In the genomic region with DNA sequence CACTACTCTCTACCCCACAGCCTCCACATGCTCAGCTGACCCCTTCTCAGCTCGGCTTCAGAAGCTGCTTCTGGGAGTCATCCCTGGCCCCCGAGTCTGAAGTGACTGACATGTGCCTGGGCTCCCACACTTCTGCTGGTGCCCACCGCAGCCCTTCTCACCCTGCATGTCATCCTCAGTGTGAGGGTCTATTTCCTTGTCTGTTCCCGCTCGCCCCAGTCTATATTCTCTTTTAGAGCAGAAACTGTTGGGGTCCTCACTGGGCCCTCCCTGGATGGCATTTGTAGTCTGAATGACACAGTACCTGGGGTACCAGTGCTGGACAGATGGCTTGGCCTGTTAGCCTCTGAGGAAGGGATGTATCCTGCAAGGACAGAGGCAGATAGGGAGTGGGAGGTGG, we compare ENCODE assay signal across 18 cellular contexts. TPM values are rescaled to one million over a fixed set of nuclear protein-coding genes. Genes with fewer than 3 reads are reported as not detected.
A peak's percentile ranks its signal among the peaks of the same experiment; 100 is the strongest.
DNase-seq lines count a peak whose midpoint lies in the region; TF ChIP-seq lines count a peak whose summit lies in the region.
"Had no signal": no experiment of that assay in that cellular context is flagged by ENCODE, and none has a peak within 500 bp of the region (broad histone marks: within the 10 kb centered on the region; RNA-seq: fewer than 3 reads in every experiment).

No MANE protein-coding gene starts in this region.

- no peak overlapping the region for H3K9ac ChIP-seq in neural progenitor cell
- H3K9ac ChIP-seq: parathyroid adenoma had no signal

- TF ChIP-seq CTCF in neural progenitor cell (IDR thresholded peaks at IDR 0.05) = no peak

- H3K9me3 ChIP-seq in neural progenitor cell (ENCODE audit: low read depth) = no peaks in the 10 kb centered on the region
- H3K9me3 ChIP-seq: left lung, upper lobe of right lung had no signal

- no peaks in the 10 kb centered on the region for H3K36me3 ChIP-seq in neural progenitor cell
- H3K36me3 ChIP-seq: left lung, upper lobe of right lung had no signal

- peaks cover 76% of the 10 kb centered on the region for H3K4me1 Mint-ChIP-seq in activated T-cell treated with anti-CD3 and anti-CD28 coated beads, Interleukin-2, amount 50 U/mL, for 24 hours (ENCODE audit: low read depth)
- peaks cover 76% of the 10 kb centered on the region for H3K4me1 Mint-ChIP-seq in activated T-helper 1 cell treated with anti-CD3 and anti-CD28 coated beads, Interleukin-12 subunit alpha, Interleukin-12 subunit beta, Interleukin-2, Interleukin-4 antibody, amounts not matched to agents 30 ng/mL and 10 ng/mL and 1 ng/mL, durations not matched to agents 14 hours and 24 hours and 36 hours (ENCODE audit: low read depth)
- peaks cover 11% of the 10 kb centered on the region for H3K4me1 Mint-ChIP-seq in neural progenitor cell

- H3K9me3 Mint-ChIP-seq in activated T-cell treated with anti-CD3 and anti-CD28 coated beads, Interleukin-2, amount 50 U/mL, for 24 hours = no peaks in the 10 kb centered on the region
- H3K9me3 Mint-ChIP-seq in activated T-helper 1 cell treated with anti-CD3 and anti-CD28 coated beads, Interleukin-12 subunit alpha, Interleukin-12 subunit beta, Interleukin-2, Interleukin-4 antibody, amounts not matched to agents 30 ng/mL and 10 ng/mL and 1 ng/mL, durations not matched to agents 14 hours and 24 hours and 36 hours = peaks cover 6% of the 10 kb centered on the region
- H3K9me3 Mint-ChIP-seq in neural progenitor cell = no peaks in the 10 kb centered on the region

- no peak overlapping the region for H3K4me3 ChIP-seq in neural progenitor cell
- H3K4me3 ChIP-seq: left lung, upper lobe of right lung had no signal

- H4K20me1 ChIP-seq in neural progenitor cell (ENCODE audit: low read depth) = no peaks in the 10 kb centered on the region

- H3K4me3 Mint-ChIP-seq in activated T-cell treated with anti-CD3 and anti-CD28 coated beads, Interleukin-2, amount 50 U/mL, for 24 hours = no peak overlapping the region
- H3K4me3 Mint-ChIP-seq in activated T-helper 1 cell treated with anti-CD3 and anti-CD28 coated beads, Interleukin-12 subunit alpha, Interleukin-12 subunit beta, Interleukin-2, Interleukin-4 antibody, amounts not matched to agents 30 ng/mL and 10 ng/mL and 1 ng/mL, durations not matched to agents 14 hours and 24 hours and 36 hours = no peak overlapping the region
- no peak overlapping the region for H3K4me3 Mint-ChIP-seq in neural progenitor cell

- H3K36me3 Mint-ChIP-seq in activated T-cell treated with anti-CD3 and anti-CD28 coated beads, Interleukin-2, amount 50 U/mL, for 24 hours (ENCODE audit: low read depth) = no peaks in the 10 kb centered on the region
- H3K36me3 Mint-ChIP-seq in activated T-helper 1 cell treated with anti-CD3 and anti-CD28 coated beads, Interleukin-12 subunit alpha, Interleukin-12 subunit beta, Interleukin-2, Interleukin-4 antibody, amounts not matched to agents 30 ng/mL and 10 ng/mL and 1 ng/mL, durations not matched to agents 14 hours and 24 hours and 36 hours (ENCODE audit: low read depth) = no peaks in the 10 kb centered on the region
- no peaks in the 10 kb centered on the region for H3K36me3 Mint-ChIP-seq in neural progenitor cell

- H3K27me3 Mint-ChIP-seq in activated T-cell treated with anti-CD3 and anti-CD28 coated beads, Interleukin-2, amount 50 U/mL, for 24 hours = no peaks in the 10 kb centered on the region
- H3K27me3 Mint-ChIP-seq in activated T-helper 1 cell treated with anti-CD3 and anti-CD28 coated beads, Interleukin-12 subunit alpha, Interleukin-12 subunit beta, Interleukin-2, Interleukin-4 antibody, amounts not matched to agents 30 ng/mL and 10 ng/mL and 1 ng/mL, durations not matched to agents 14 hours and 24 hours and 36 hours (ENCODE audit: insufficient read depth) = no peaks in the 10 kb centered on the region
- H3K27me3 Mint-ChIP-seq in neural progenitor cell (ENCODE audit: insufficient read depth, low read depth) = peaks cover 5% of the 10 kb centered on the region

- H3K79me2 ChIP-seq in neural progenitor cell (ENCODE audit: low read depth) = no peaks in the 10 kb centered on the region
- H3K79me2 ChIP-seq: parathyroid adenoma had no signal

- peaks cover 8% of the 10 kb centered on the region for H3K4me1 ChIP-seq in neural progenitor cell
- H3K4me1 ChIP-seq: parathyroid adenoma had no signal

- no peak overlapping the region for H3K4me2 ChIP-seq in neural progenitor cell

- no peaks in the 10 kb centered on the region for H3F3A ChIP-seq in neural progenitor cell (ENCODE audit: low read depth)

- no peak overlapping the region for H2AFZ ChIP-seq in neural progenitor cell (replicated peaks)
- H2AFZ ChIP-seq: parathyroid adenoma had no signal

- DNase-seq in activated T-cell treated with anti-CD3 and anti-CD28 coated beads, Interleukin-2, amount 50 U/mL, for 24 hours = no peak
- no peak for DNase-seq in activated T-cell treated with anti-CD3 and anti-CD28 coated beads for 4 hours
- no peak for DNase-seq in activated T-helper 1 cell treated with anti-CD3 and anti-CD28 coated beads, Interleukin-12 subunit alpha, Interleukin-12 subunit beta, Interleukin-2, Interleukin-4 antibody, amounts not matched to agents 30 ng/mL and 10 ng/mL and 1 ng/mL, durations not matched to agents 14 hours and 24 hours and 36 hours (ENCODE audit: low spot score)
- DNase-seq in neural progenitor cell (ENCODE audit: low spot score) = no peak
- no peak for DNase-seq in NCI-H526 treated with DMSO at 0.1 percent for 48 hours (lab: John Stamatoyannopoulos, UW)
- DNase-seq in cerebellum (ENCODE audit: low spot score) = no peak
- DNase-seq: amniotic stem cell, EL, foreskin melanocyte, KG1, left lung, NCI-H1092, NCI-H748 treated with DMSO at 0.1 percent for 48 hours, upper lobe of right lung had no signal

- no peaks in the 10 kb centered on the region for H3K27me3 ChIP-seq in neural progenitor cell
- H3K27me3 ChIP-seq: left lung, upper lobe of right lung had no signal

- H3K27ac ChIP-seq in neural progenitor cell = no peak overlapping the region
- H3K27ac ChIP-seq: HL-60, parathyroid adenoma had no signal

- peak overlapping the region; percentile 73 for H3K27ac Mint-ChIP-seq in activated T-cell treated with anti-CD3 and anti-CD28 coated beads, Interleukin-2, amount 50 U/mL, for 24 hours
- H3K27ac Mint-ChIP-seq in activated T-helper 1 cell treated with anti-CD3 and anti-CD28 coated beads, Interleukin-12 subunit alpha, Interleukin-12 subunit beta, Interleukin-2, Interleukin-4 antibody, amounts not matched to agents 30 ng/mL and 10 ng/mL and 1 ng/mL, durations not matched to agents 14 hours and 24 hours and 36 hours = peak overlapping the region; percentile 99
- H3K27ac Mint-ChIP-seq in neural progenitor cell = peak overlapping the region; percentile 85

- intact Hi-C loops in activated T-helper 1 cell treated with anti-CD3 and anti-CD28 coated beads, Interleukin-12 subunit alpha, Interleukin-12 subunit beta, Interleukin-2, Interleukin-4 antibody, amounts not matched to agents 30 ng/mL and 10 ng/mL and 1 ng/mL, durations not matched to agents 14 hours and 24 hours and 36 hours (cut with micrococcal nuclease) = no loop called here

RNA-seq across cellular contexts. Expression of a gene that starts 5.3 kb away (rescaled TPM):
- 1.3 and 1.4 TPM in 2 replicates for total RNA-seq in activated T-helper 1 cell treated with anti-CD3 and anti-CD28 coated beads, Interleukin-12 subunit alpha, Interleukin-12 subunit beta, Interleukin-2, Interleukin-4 antibody, amounts not matched to agents 30 ng/mL and 10 ng/mL and 1 ng/mL, durations not matched to agents 14 hours and 24 hours and 36 hours
- not detected in 2 replicates for total RNA-seq in neural progenitor cell (ENCODE audit: low replicate concordance)
- total RNA-seq in cerebellum = 6.1 TPM

RNA-seq across cellular contexts. Expression of a gene that starts 13.6 kb away (rescaled TPM):
- total RNA-seq in activated T-helper 1 cell treated with anti-CD3 and anti-CD28 coated beads, Interleukin-12 subunit alpha, Interleukin-12 subunit beta, Interleukin-2, Interleukin-4 antibody, amounts not matched to agents 30 ng/mL and 10 ng/mL and 1 ng/mL, durations not matched to agents 14 hours and 24 hours and 36 hours = 0.29 and 0.39 TPM in 2 replicates
- total RNA-seq in neural progenitor cell (ENCODE audit: low replicate concordance) (not detected in 2 replicates), cerebellum (not detected)
- total RNA-seq: endothelial cell of umbilical vein, left lung, skeletal muscle tissue, upper lobe of right lung had no signal

RNA-seq across cellular contexts. Expression of a gene that starts 17.9 kb away (rescaled TPM):
- total RNA-seq in activated T-helper 1 cell treated with anti-CD3 and anti-CD28 coated beads, Interleukin-12 subunit alpha, Interleukin-12 subunit beta, Interleukin-2, Interleukin-4 antibody, amounts not matched to agents 30 ng/mL and 10 ng/mL and 1 ng/mL, durations not matched to agents 14 hours and 24 hours and 36 hours = 30.0 and 36.3 TPM in 2 replicates
- total RNA-seq in neural progenitor cell (ENCODE audit: low replicate concordance) = 13.7 and 21.7 TPM in 2 replicates
- 33.7 TPM for total RNA-seq in cerebellum

RNA-seq across cellular contexts. Expression of a gene that starts 25.3 kb away (rescaled TPM):
- total RNA-seq in activated T-helper 1 cell treated with anti-CD3 and anti-CD28 coated beads, Interleukin-12 subunit alpha, Interleukin-12 subunit beta, Interleukin-2, Interleukin-4 antibody, amounts not matched to agents 30 ng/mL and 10 ng/mL and 1 ng/mL, durations not matched to agents 14 hours and 24 hours and 36 hours = 213 and 226 TPM in 2 replicates
- total RNA-seq in neural progenitor cell (ENCODE audit: low replicate concordance) = 0.07 and 0.19 TPM in 2 replicates
- total RNA-seq in cerebellum = 6.3 TPM

RNA-seq across cellular contexts. Expression of a gene that starts 53.4 kb away (rescaled TPM):
- total RNA-seq in activated T-helper 1 cell treated with anti-CD3 and anti-CD28 coated beads, Interleukin-12 subunit alpha, Interleukin-12 subunit beta, Interleukin-2, Interleukin-4 antibody, amounts not matched to agents 30 ng/mL and 10 ng/mL and 1 ng/mL, durations not matched to agents 14 hours and 24 hours and 36 hours = 4.1 and 5.3 TPM in 2 replicates
- total RNA-seq in neural progenitor cell (ENCODE audit: low replicate concordance) = 15.2 and 15.7 TPM in 2 replicates
- 4.4 TPM for total RNA-seq in cerebellum
